ENCODE assay signal across 16 cellular contexts in the genomic region with DNA sequence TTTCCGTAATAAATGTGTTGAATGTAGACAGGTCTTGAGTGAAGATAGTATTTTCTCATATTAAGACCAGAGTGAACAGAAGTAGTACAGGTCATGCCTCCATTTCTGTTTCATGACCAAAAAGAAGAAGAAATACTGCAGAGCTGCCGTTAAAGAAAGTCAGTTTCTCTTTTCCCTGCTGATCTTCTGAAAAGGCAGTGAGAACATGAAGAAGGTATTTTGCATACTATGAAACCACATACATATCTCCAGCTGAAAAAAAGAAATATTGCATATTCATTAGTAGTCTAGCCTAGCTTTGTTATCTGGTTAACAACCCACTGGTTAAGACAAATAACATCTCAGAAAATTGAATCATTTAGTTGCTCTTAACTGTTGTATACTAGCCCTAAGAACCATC.
A peak's percentile ranks its signal among the peaks of the same experiment; 100 is the strongest.
DNase-seq lines count a peak whose midpoint lies in the region; ATAC-seq and TF ChIP-seq lines count a peak whose summit lies in the region.
"Had no signal": no experiment of that assay in that cellular context is flagged by ENCODE, and none has a peak within 500 bp of the region (broad histone marks: within the 10 kb centered on the region; RNA-seq: fewer than 3 reads in every experiment).

No MANE protein-coding gene starts in this region.

- H3K9me3 ChIP-seq in upper lobe of right lung: no peaks in the 10 kb centered on the region
- no peaks in the 10 kb centered on the region for H3K9me3 ChIP-seq in ovary
- H3K9me3 ChIP-seq: A549, Peyer's patch, sigmoid colon had no signal

- TF ChIP-seq POLR2A in ovary (IDR thresholded peaks at IDR 0.05): no peak

- no peak for TF ChIP-seq EP300 in ovary (IDR thresholded peaks at IDR 0.05)

- POLR2A ChIA-PET in GM10248 (lab: Yijun Ruan, JAX): no interaction called here

- intact Hi-C loops in upper lobe of right lung (cut with DNase I) (no loop called here), ovary (cut with DNase I) (no loop called here)

- DNase-seq in GM10248 (ENCODE audit: extremely low spot score) (peak; percentile 32), GM19240 (ENCODE audit: insufficient read length, low spot score) (peak; percentile 4), upper lobe of right lung (no peak), ovary (no peak)
- DNase-seq: dermis blood vessel endothelial cell, DMS 273 treated with DMSO at 0.1 percent for 48 hours, foreskin fibroblast, naive B cell, NCI-H2171, Peyer's patch, sigmoid colon had no signal

- H3K4me3 ChIP-seq in upper lobe of right lung: no peak overlapping the region
- H3K4me3 ChIP-seq in ovary: no peak overlapping the region
- H3K4me3 ChIP-seq: A549, Peyer's patch, sigmoid colon had no signal

- ATAC-seq in HG02588 (IDR thresholded peaks at IDR 0.05; ENCODE audit: unreplicated experiment) (peak; percentile 62), HG03439 (IDR thresholded peaks at IDR 0.05; ENCODE audit: unreplicated experiment) (peak; percentile 52), HG03108 (IDR thresholded peaks at IDR 0.05; ENCODE audit: unreplicated experiment) (no peak), upper lobe of right lung (no peak), HG02571 (IDR thresholded peaks at IDR 0.05; ENCODE audit: unreplicated experiment) (no peak)
- ATAC-seq: A549 had no signal

- H3K4me1 ChIP-seq in upper lobe of right lung (no peaks in the 10 kb centered on the region), ovary (ENCODE audit: insufficient read depth) (no peaks in the 10 kb centered on the region)
- H3K4me1 ChIP-seq: A549, Peyer's patch, sigmoid colon had no signal

- H3K27ac ChIP-seq in upper lobe of right lung (no peak overlapping the region), ovary (no peak overlapping the region)
- H3K27ac ChIP-seq: A549, Peyer's patch, sigmoid colon had no signal

- H3K36me3 ChIP-seq in upper lobe of right lung (peaks cover 14% of the 10 kb centered on the region), ovary (no peaks in the 10 kb centered on the region)

- 90 to 96% (median 94%) methylated on average over 2 of the region's 2 CpGs for WGBS in ovary, 3 donors

- H3K27me3 ChIP-seq in upper lobe of right lung (no peaks in the 10 kb centered on the region), ovary (no peaks in the 10 kb centered on the region)
- H3K27me3 ChIP-seq: Peyer's patch, sigmoid colon had no signal

- no peak for TF ChIP-seq CTCF in GM10248 (IDR thresholded peaks at IDR 0.05; ENCODE audit: control extremely low read depth, extremely low read depth, low read depth, missing control alignments)
- TF ChIP-seq CTCF in upper lobe of right lung (IDR thresholded peaks at IDR 0.05): no peak
- TF ChIP-seq CTCF in ovary (IDR thresholded peaks at IDR 0.05): no peak

- CTCF ChIA-PET in GM10248 (lab: Yijun Ruan, JAX): interaction anchor here (0.9 to 1.5 kb wide), 6 partner anchors 9 to 456 kb away, joined by 3 to 7 read pairs (median 5); a partner anchor contains a TSS

Comparison
In these comparisons a context has a peak if more than half of its experiments do, and no peak if none do; other contexts are left out.
1. DNase-seq: peak in GM10248 (single experiment) and GM19240 (single experiment); none in upper lobe of right lung (single experiment) and ovary (0 of 5).
2. ATAC-seq: peak in HG02588 (single experiment) and HG03439 (single experiment); none in HG03108 (single experiment), upper lobe of right lung (single experiment) and HG02571 (single experiment).